15 cellular contexts compared by ENCODE assay signal in the genomic region with DNA sequence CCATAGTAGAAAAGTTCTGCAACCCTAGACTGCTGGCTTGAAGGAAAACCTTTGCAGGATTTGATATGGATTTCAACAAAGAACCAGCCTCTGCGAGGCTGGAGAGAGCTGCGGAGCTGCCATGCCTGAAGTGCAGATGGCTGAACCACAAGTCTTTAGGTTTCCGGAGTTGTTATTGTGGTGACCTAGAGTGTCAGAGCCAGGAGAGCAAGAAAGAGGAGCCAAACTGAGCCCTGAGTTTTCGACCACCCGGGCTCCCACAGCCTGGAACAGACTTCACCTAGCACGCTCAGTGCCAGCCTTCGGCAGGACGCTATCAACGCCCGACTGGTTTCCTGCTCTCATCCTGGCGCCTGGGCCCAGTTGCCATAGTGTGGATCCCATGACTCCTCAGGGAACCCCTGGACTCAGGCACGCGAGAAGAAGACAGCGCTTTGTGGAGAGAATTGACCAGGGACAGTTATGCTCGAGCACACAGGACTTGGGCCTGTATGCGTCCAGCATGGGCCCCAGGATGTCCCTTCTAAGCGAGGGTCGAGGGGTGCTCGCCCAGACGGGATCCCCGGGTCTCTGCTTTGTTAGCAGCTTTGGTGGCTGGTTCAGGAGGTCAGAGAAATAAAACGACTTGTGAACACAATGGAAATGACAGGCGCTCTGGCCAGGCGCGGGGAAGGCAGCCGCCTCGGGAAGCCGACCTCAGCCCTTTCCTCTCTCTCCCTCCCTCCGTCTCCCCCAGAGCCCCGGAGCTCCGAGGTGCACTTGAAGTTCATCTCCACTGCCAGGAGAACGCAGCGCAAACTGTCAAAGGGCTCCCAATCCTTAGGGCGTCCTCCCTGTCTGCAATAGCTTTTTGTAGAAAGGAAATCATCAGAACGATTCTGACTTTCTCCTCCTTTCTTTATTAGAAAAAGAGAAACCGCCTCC. TPM values are rescaled to one million over a fixed set of nuclear protein-coding genes. Genes with fewer than 3 reads are reported as not detected.
DNase-seq lines count a peak whose midpoint lies in the region; ATAC-seq and TF ChIP-seq lines count a peak whose summit lies in the region.
"Had no signal": no experiment of that assay in that cellular context is flagged by ENCODE, and none has a peak within 500 bp of the region (broad histone marks: within the 10 kb centered on the region; RNA-seq: fewer than 3 reads in every experiment).

No MANE protein-coding gene starts in this region.

- H3K27me3 ChIP-seq in Loucy (ENCODE audit: insufficient read depth, low read length, poor library complexity, severe bottlenecking) (no peaks in the 10 kb centered on the region), endocrine pancreas (ENCODE audit: control insufficient read depth, insufficient read depth, low read length) (no peaks in the 10 kb centered on the region), Caco-2 (replicated peaks; ENCODE audit: control insufficient read depth, insufficient read depth, low read length) (no peaks in the 10 kb centered on the region)

- H3K9ac ChIP-seq in Loucy (ENCODE audit: low read depth, low read length, poor library complexity, severe bottlenecking) = peak overlapping the region; percentile 41
- H3K9ac ChIP-seq in endocrine pancreas (ENCODE audit: control insufficient read depth, insufficient read depth, low read length) = peak overlapping the region; percentile 90

- peak overlapping the region; percentile 65 for H3K27ac Mint-ChIP-seq in progenitor cell of endocrine pancreas
- H3K27ac Mint-ChIP-seq in Caco-2 (ENCODE audit: unreplicated experiment) = no peak overlapping the region
- H3K27ac Mint-ChIP-seq: activated T-helper 1 cell treated with anti-CD3 and anti-CD28 coated beads, Interleukin-12 subunit alpha, Interleukin-12 subunit beta, Interleukin-2, Interleukin-4 antibody, amounts not matched to agents 30 ng/mL and 10 ng/mL and 1 ng/mL, durations not matched to agents 14 hours and 24 hours and 36 hours had no signal

- BruUV-seq in Caco-2 (replicated peaks; lab: Mats Ljungman, UMichigan) = no TSS peak

- H3K9me3 ChIP-seq in Loucy (ENCODE audit: insufficient read depth, low read depth, low read length) = no peaks in the 10 kb centered on the region
- H3K9me3 ChIP-seq in endocrine pancreas (ENCODE audit: control insufficient read depth, low read length) = no peaks in the 10 kb centered on the region
- H3K9me3 ChIP-seq in Caco-2 = no peaks in the 10 kb centered on the region; the same call in 1 of the 2 replicates

- ATAC-seq in GM19324 (IDR thresholded peaks at IDR 0.05; ENCODE audit: low FRiP score, unreplicated experiment) = no peak
- ATAC-seq: sciatic nerve had no signal

- POLR2A ChIA-PET in Caco-2 (lab: Charles Lee) = no interaction called here

- no peaks in the 10 kb centered on the region for H3K9me3 Mint-ChIP-seq in progenitor cell of endocrine pancreas (ENCODE audit: low read depth)
- peaks cover 9% of the 10 kb centered on the region for H3K9me3 Mint-ChIP-seq in Caco-2 (ENCODE audit: unreplicated experiment)
- H3K9me3 Mint-ChIP-seq: activated T-helper 1 cell treated with anti-CD3 and anti-CD28 coated beads, Interleukin-12 subunit alpha, Interleukin-12 subunit beta, Interleukin-2, Interleukin-4 antibody, amounts not matched to agents 30 ng/mL and 10 ng/mL and 1 ng/mL, durations not matched to agents 14 hours and 24 hours and 36 hours had no signal

- TF ChIP-seq CTCF in Loucy (conservative IDR thresholded peaks at IDR 0.05; ENCODE audit: low read length) = no peak
- no peak for TF ChIP-seq CTCF in progenitor cell of endocrine pancreas (IDR thresholded peaks at IDR 0.05; ENCODE audit: unreplicated experiment)
- TF ChIP-seq CTCF in Caco-2 (IDR thresholded peaks at IDR 0.05; ENCODE audit: insufficient read depth in 1 of 2, low read depth in 1 of 2, low read length in 1 of 2, severe bottlenecking in 1 of 2, unreplicated experiment in 1 of 2) = no peak

- peak overlapping the region; percentile 88 for H2AFZ ChIP-seq in Loucy (ENCODE audit: low read length)
- H2AFZ ChIP-seq: PC-9 had no signal

- H3K4me1 Mint-ChIP-seq in progenitor cell of endocrine pancreas (ENCODE audit: low read depth) = peaks cover 18% of the 10 kb centered on the region
- no peaks in the 10 kb centered on the region for H3K4me1 Mint-ChIP-seq in Caco-2 (ENCODE audit: low read depth, unreplicated experiment)

- no peaks in the 10 kb centered on the region for H3F3A ChIP-seq in Loucy (ENCODE audit: low read depth)

- no peaks in the 10 kb centered on the region for H3K79me2 ChIP-seq in Loucy (ENCODE audit: insufficient read depth, low read length)

- peak overlapping the region; percentile 72 for H3K4me3 Mint-ChIP-seq in progenitor cell of endocrine pancreas (ENCODE audit: low read depth)
- H3K4me3 Mint-ChIP-seq in Caco-2 (ENCODE audit: unreplicated experiment) = no peak overlapping the region
- H3K4me3 Mint-ChIP-seq: activated T-helper 1 cell treated with anti-CD3 and anti-CD28 coated beads, Interleukin-12 subunit alpha, Interleukin-12 subunit beta, Interleukin-2, Interleukin-4 antibody, amounts not matched to agents 30 ng/mL and 10 ng/mL and 1 ng/mL, durations not matched to agents 14 hours and 24 hours and 36 hours had no signal

- CTCF ChIA-PET in Caco-2 (lab: Charles Lee) = no interaction called here

- peak; percentile 72 for DNase-seq in NCI-H748 (lab: John Stamatoyannopoulos, UW; ENCODE audit: unreplicated experiment)
- DNase-seq in NCI-H748 treated with DMSO at 0.1 percent for 48 hours (lab: John Stamatoyannopoulos, UW) = no peak
- DNase-seq in progenitor cell of endocrine pancreas (ENCODE audit: low spot score, unreplicated experiment) = no peak
- no peak for DNase-seq in Kasumi-1 (lab: John Stamatoyannopoulos, UW)
- no peak for DNase-seq in Caco-2
- DNase-seq: foreskin melanocyte, NCI-H1048, PC-9, T1000 had no signal

- no peaks in the 10 kb centered on the region for H3K9me2 ChIP-seq in Loucy (replicated peaks; ENCODE audit: low read depth, low read length)

- no peaks in the 10 kb centered on the region for H4K20me1 ChIP-seq in Loucy (ENCODE audit: insufficient read depth, low read length, poor library complexity, severe bottlenecking)

- H3K4me2 ChIP-seq in Loucy (ENCODE audit: low read depth, low read length, poor library complexity, severe bottlenecking) = peak overlapping the region; percentile 88
- H3K4me2 ChIP-seq: PC-9 had no signal

- H3K36me3 ChIP-seq in Loucy (ENCODE audit: insufficient read depth, low read length) = no peaks in the 10 kb centered on the region
- peaks cover 3% of the 10 kb centered on the region for H3K36me3 ChIP-seq in endocrine pancreas (ENCODE audit: control insufficient read depth, insufficient read depth, low read length)
- H3K36me3 ChIP-seq in Caco-2 (ENCODE audit: control insufficient read depth, insufficient read depth, low read length) = no peaks in the 10 kb centered on the region

- H3K4me3 ChIP-seq in Loucy (ENCODE audit: low read length, poor library complexity, severe bottlenecking) (peak overlapping the region; percentile 75), endocrine pancreas (ENCODE audit: control insufficient read depth, insufficient read depth, low read length) (peak overlapping the region; percentile 32), Caco-2 (ENCODE audit: low read depth, low read length) (no peak overlapping the region)
- H3K4me3 ChIP-seq: PC-9 had no signal

- H3K36me3 Mint-ChIP-seq in progenitor cell of endocrine pancreas (ENCODE audit: insufficient read depth) (no peaks in the 10 kb centered on the region), Caco-2 (ENCODE audit: insufficient read depth, unreplicated experiment) (no peaks in the 10 kb centered on the region)

- H3K4me1 ChIP-seq in Loucy (ENCODE audit: insufficient read depth, low read length, poor library complexity, severe bottlenecking) = peaks cover 18% of the 10 kb centered on the region
- peaks cover 4% of the 10 kb centered on the region for H3K4me1 ChIP-seq in endocrine pancreas (ENCODE audit: control insufficient read depth, insufficient read depth, low read length)
- no peaks in the 10 kb centered on the region for H3K4me1 ChIP-seq in Caco-2

- H3K27me3 Mint-ChIP-seq in progenitor cell of endocrine pancreas = peaks cover 78% of the 10 kb centered on the region
- H3K27me3 Mint-ChIP-seq in Caco-2 (ENCODE audit: insufficient read depth, unreplicated experiment) = peaks cover 5% of the 10 kb centered on the region

- intact Hi-C loops in Caco-2 (cut with micrococcal nuclease; ENCODE audit: unreplicated experiment) = no loop called here

RNA-seq across cellular contexts. Expression of gene GAD2, which starts 1.8 kb away (rescaled TPM):
- total RNA-seq in progenitor cell of endocrine pancreas = 5.9 and 6.5 TPM in 2 replicates
- not detected in 2 replicates for total RNA-seq in Caco-2 (2022)
- total RNA-seq: activated T-helper 1 cell treated with anti-CD3 and anti-CD28 coated beads, Interleukin-12 subunit alpha, Interleukin-12 subunit beta, Interleukin-2, Interleukin-4 antibody, amounts not matched to agents 30 ng/mL and 10 ng/mL and 1 ng/mL, durations not matched to agents 14 hours and 24 hours and 36 hours; mesenteric fat pad; PC-9; sciatic nerve had no signal
